ENCODE assay signal across 10 cellular contexts in the genomic region with DNA sequence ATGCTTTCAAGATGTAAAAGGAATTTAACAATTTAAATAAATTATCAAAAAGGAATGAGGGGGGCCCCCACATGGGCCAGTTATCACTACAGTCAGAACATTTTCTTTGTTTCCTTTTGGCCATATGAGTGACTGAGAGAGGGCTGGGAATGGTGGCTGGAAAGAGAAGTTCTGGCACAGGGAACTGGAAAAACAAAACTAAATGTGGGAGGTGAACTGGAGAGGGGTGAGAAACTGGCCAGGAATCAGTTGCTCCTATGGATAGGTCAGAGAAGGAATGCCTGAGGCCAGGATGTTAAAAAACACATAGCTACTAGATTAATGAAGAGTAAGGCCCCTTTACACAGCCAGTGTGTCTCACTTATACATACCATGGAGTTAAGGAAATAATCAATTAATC.
DNase-seq lines count a peak whose midpoint lies in the region; ATAC-seq and TF ChIP-seq lines count a peak whose summit lies in the region.
"Had no signal": no experiment of that assay in that cellular context is flagged by ENCODE, and none has a peak within 500 bp of the region (broad histone marks: within the 10 kb centered on the region; RNA-seq: fewer than 3 reads in every experiment).

No MANE protein-coding gene starts in this region.

- DNase-seq in IMR-90 (peak; percentile 77), brain microvascular endothelial cell (no peak), right lobe of liver (no peak), smooth muscle cell of the brain vasculature (ENCODE audit: low read depth, low spot score) (peak; percentile 56), superior temporal gyrus (ENCODE audit: extremely low spot score) (no peak), prostate gland (ENCODE audit: low spot score) (no peak), Ammon's horn (ENCODE audit: low spot score) (no peak)
- DNase-seq: activated T-cell treated with anti-CD3 and anti-CD28 coated beads, Interleukin-2, amount 50 U/mL, for 4 hours; NCI-H1092; NCI-H774 had no signal

- ATAC-seq in IMR-90 (ENCODE audit: low read depth), result peak; percentile 12
- no peak for ATAC-seq in right lobe of liver
- ATAC-seq: activated T-cell treated with anti-CD3 and anti-CD28 coated beads, Interleukin-2, amount 50 U/mL, for 4 hours had no signal

- H2BK15ac ChIP-seq in IMR-90 (ENCODE audit: low read depth, low read length), result no peak overlapping the region

- TF ChIP-seq CTCF in IMR-90 (conservative IDR thresholded peaks at IDR 0.05; ENCODE audit: low read depth, low read length) (no peak), brain microvascular endothelial cell (IDR thresholded peaks at IDR 0.05; ENCODE audit: low read depth, low read length, missing control alignments) (no peak), right lobe of liver (IDR thresholded peaks at IDR 0.05) (no peak), prostate gland (IDR thresholded peaks at IDR 0.05) (no peak)

- H2AFZ ChIP-seq in IMR-90 (replicated peaks; ENCODE audit: low read length, poor library complexity), result no peak overlapping the region

- no TSS peak for BruUV-seq in IMR-90 (replicated peaks; lab: Mats Ljungman, UMichigan)

- H2BK120ac ChIP-seq in IMR-90 (ENCODE audit: low read depth, low read length), result no peak overlapping the region; the same call in 1 of the 2 replicates

- in situ Hi-C loops in IMR-90 (cut with MboI; ENCODE audit: low sequenced_read_pairs) (no loop called here), brain microvascular endothelial cell (cut with HindIII; ENCODE audit: low pct_ligation_motif_present, low sequenced_read_pairs) (no loop called here)

- H3K4ac ChIP-seq in IMR-90 (ENCODE audit: low read depth, low read length), result no peak overlapping the region

- no peak overlapping the region for H4K8ac ChIP-seq in IMR-90 (ENCODE audit: low read depth in 2 of 2, low read length in 2 of 2)

- H2AK9ac ChIP-seq in IMR-90 (replicated peaks; ENCODE audit: low read depth, low read length, poor library complexity), result no peak overlapping the region

- H2AK5ac ChIP-seq in IMR-90 (ENCODE audit: low read depth, low read length), result no peak overlapping the region

- peaks cover 40% of the 10 kb centered on the region for H3K9me1 ChIP-seq in IMR-90 (ENCODE audit: insufficient read depth, low read length)

- H2BK5ac ChIP-seq in IMR-90 (ENCODE audit: low read depth, low read length, poor library complexity, severe bottlenecking), result peak overlapping the region; percentile 65

- TF ChIP-seq RAD21 in IMR-90 (IDR thresholded peaks at IDR 0.05; ENCODE audit: low read length), result no peak

- H4K20me1 ChIP-seq in IMR-90 (ENCODE audit: insufficient read depth, low read length), result peaks cover 85% of the 10 kb centered on the region

- no peaks in the 10 kb centered on the region for H3K9me3 ChIP-seq in IMR-90 (ENCODE audit: control insufficient read depth, insufficient read depth, low read length)
- H3K9me3 ChIP-seq in right lobe of liver, result no peaks in the 10 kb centered on the region
- H3K9me3 ChIP-seq in prostate gland, result no peaks in the 10 kb centered on the region

- H3K18ac ChIP-seq in IMR-90 (ENCODE audit: low read depth, low read length), result peak overlapping the region; percentile 28; the same call in 1 of the 2 replicates

- H3K27ac ChIP-seq in IMR-90 (ENCODE audit: insufficient read depth, low read length) (peak overlapping the region; percentile 4; the same call in 1 of the 2 replicates), brain microvascular endothelial cell (peak overlapping the region; percentile 66), right lobe of liver (peak overlapping the region in 2 of 3 donors; percentile 10 to 37), prostate gland (no peak overlapping the region)

- H3K23ac ChIP-seq in IMR-90 (ENCODE audit: low read depth, low read length), result peak overlapping the region; percentile 59; the same call in 1 of the 2 replicates

- no peaks in the 10 kb centered on the region for H3K27me3 ChIP-seq in IMR-90 (ENCODE audit: control insufficient read depth, insufficient read depth, low read length)
- no peaks in the 10 kb centered on the region for H3K27me3 ChIP-seq in brain microvascular endothelial cell (replicated peaks)
- H3K27me3 ChIP-seq in right lobe of liver, result no peaks in the 10 kb centered on the region
- no peaks in the 10 kb centered on the region for H3K27me3 ChIP-seq in prostate gland (replicated peaks; ENCODE audit: insufficient read depth)

- peak overlapping the region; percentile 48 for H3K4me2 ChIP-seq in IMR-90 (ENCODE audit: low read depth, low read length)

- H4K5ac ChIP-seq in IMR-90 (ENCODE audit: low read depth, low read length), result 0 out of 2 replicates have a peak overlapping the region, but pooled peaks have one; percentile 21

- TF ChIP-seq POLR2A in IMR-90 (IDR thresholded peaks at IDR 0.05; ENCODE audit: low read depth, low read length), result no peak
- no peak for TF ChIP-seq POLR2A in right lobe of liver (IDR thresholded peaks at IDR 0.05)
- no peak for TF ChIP-seq POLR2A in prostate gland (IDR thresholded peaks at IDR 0.05)

- H3K4me1 ChIP-seq in IMR-90 (ENCODE audit: control insufficient read depth, insufficient read depth, low read length) (peaks cover 46% of the 10 kb centered on the region), right lobe of liver (peaks cover 0 to 25% (median 1%) of the 10 kb centered on the region in 4 donors), prostate gland (replicated peaks) (no peaks in the 10 kb centered on the region)

- intact Hi-C loops in IMR-90 (cut with micrococcal nuclease) (no loop called here), right lobe of liver (cut with DNase I) (no loop called here), prostate gland (cut with DNase I) (no loop called here)

- dilution Hi-C loops in IMR-90 (cut with HindIII; ENCODE audit: low sequenced_read_pairs, unreplicated experiment), result no loop called here

- no peak overlapping the region for H3K4me3 ChIP-seq in IMR-90 (ENCODE audit: insufficient read depth, low read depth, low read length)
- no peak overlapping the region for H3K4me3 ChIP-seq in brain microvascular endothelial cell (ENCODE audit: low read depth, low read length)
- H3K4me3 ChIP-seq in right lobe of liver, result no peak overlapping the region
- H3K4me3 ChIP-seq in prostate gland, result no peak overlapping the region

- H3K14ac ChIP-seq in IMR-90 (replicated peaks; ENCODE audit: low read depth, low read length), result peak overlapping the region; percentile 65; the same call in 1 of the 2 replicates

- no peak overlapping the region for H2BK20ac ChIP-seq in IMR-90 (ENCODE audit: low read depth, low read length)

- no peaks in the 10 kb centered on the region for H3K36me3 ChIP-seq in IMR-90 (ENCODE audit: control insufficient read depth, insufficient read depth, low read length)
- no peaks in the 10 kb centered on the region for H3K36me3 ChIP-seq in brain microvascular endothelial cell (replicated peaks)
- no peaks in the 10 kb centered on the region for H3K36me3 ChIP-seq in right lobe of liver
- H3K36me3 ChIP-seq in prostate gland, result no peaks in the 10 kb centered on the region

- POLR2A ChIA-PET in IMR-90 (lab: Charles Lee; ENCODE audit: unreplicated experiment), result interaction anchor here (0.6 kb wide), 1 partner anchor 292 kb away, joined by 5 read pairs; no protein-coding TSS in a partner anchor

- no peak overlapping the region for H3K9ac ChIP-seq in IMR-90 (ENCODE audit: low read depth, low read length)

- no peak overlapping the region for H4K91ac ChIP-seq in IMR-90 (ENCODE audit: insufficient read depth, low read depth, low read length)

- H3K79me1 ChIP-seq in IMR-90 (ENCODE audit: low read depth in 1 of 2, low read length in 2 of 2), result peaks cover 8 to 79% of the 10 kb centered on the region in 2 experiments; a peak in 3 of 4 replicates

- CTCF ChIA-PET in IMR-90 (lab: Yijun Ruan, JAX), result interaction anchor here (0.9 kb wide), 1 partner anchor 10 kb away, joined by 4 read pairs; no protein-coding TSS in a partner anchor

- no peak overlapping the region for H3K56ac ChIP-seq in IMR-90 (ENCODE audit: extremely low read depth, insufficient read depth, low read length)

TF ChIP-seq in IMR-90, 13 proteins besides CTCF, POLR2A, EP300 and RAD21:
- TF ChIP-seq RCOR1 (IDR thresholded peaks at IDR 0.05; ENCODE audit: insufficient replicate concordance, low read length), result no peak
- TF ChIP-seq MAZ (IDR thresholded peaks at IDR 0.05; ENCODE audit: borderline replicate concordance, low read depth, low read length), result no peak
- TF ChIP-seq MAFK (IDR thresholded peaks at IDR 0.05; ENCODE audit: low read depth, low read length), result no peak
- TF ChIP-seq CHD1 (IDR thresholded peaks at IDR 0.05; ENCODE audit: low read depth, low read length), result no peak
- no peak for TF ChIP-seq FOS (IDR thresholded peaks at IDR 0.05; ENCODE audit: low read depth, low read length)
- no peak for TF ChIP-seq RFX5 (IDR thresholded peaks at IDR 0.05; ENCODE audit: low read depth, low read length)
- TF ChIP-seq, protein P1, sequence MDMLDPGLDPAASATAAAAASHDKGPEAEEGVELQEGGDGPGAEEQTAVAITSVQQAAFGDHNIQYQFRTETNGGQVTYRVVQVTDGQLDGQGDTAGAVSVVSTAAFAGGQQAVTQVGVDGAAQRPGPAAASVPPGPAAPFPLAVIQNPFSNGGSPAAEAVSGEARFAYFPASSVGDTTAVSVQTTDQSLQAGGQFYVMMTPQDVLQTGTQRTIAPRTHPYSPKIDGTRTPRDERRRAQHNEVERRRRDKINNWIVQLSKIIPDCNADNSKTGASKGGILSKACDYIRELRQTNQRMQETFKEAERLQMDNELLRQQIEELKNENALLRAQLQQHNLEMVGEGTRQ (IDR thresholded peaks at IDR 0.05; ENCODE audit: low read depth, low read length), result no peak
- no peak for TF ChIP-seq NFE2L2 (IDR thresholded peaks at IDR 0.05; ENCODE audit: low read depth, low read length)
- TF ChIP-seq SMC3 (IDR thresholded peaks at IDR 0.05; ENCODE audit: low read depth, low read length), result no peak
- TF ChIP-seq ELK1 (IDR thresholded peaks at IDR 0.05; ENCODE audit: borderline replicate concordance, low read depth, low read length), result no peak
- no peak for TF ChIP-seq CEBPB (IDR thresholded peaks at IDR 0.05; ENCODE audit: low read depth, low read length)
- no peak for TF ChIP-seq MXI1 (IDR thresholded peaks at IDR 0.05; ENCODE audit: borderline replicate concordance, low read depth, low read length)
- TF ChIP-seq BHLHE40 (IDR thresholded peaks at IDR 0.05; ENCODE audit: low read depth, low read length), result no peak
TF ChIP-seq in IMR-90: peak in this region for 0.

Comparison
In these comparisons a context has a peak if more than half of its experiments do, and no peak if none do; other contexts are left out.
1. DNase-seq: peak in IMR-90 (single experiment) and smooth muscle cell of the brain vasculature (single experiment); none in brain microvascular endothelial cell (single experiment), right lobe of liver (0 of 3), superior temporal gyrus (single experiment), prostate gland (single experiment) and Ammon's horn (single experiment).
2. H3K27ac ChIP-seq: peak in IMR-90 (single experiment), brain microvascular endothelial cell (single experiment) and right lobe of liver (2 of 3); none in prostate gland (0 of 2).